In genomic region chr9:5511476-5511875, GRCh38 we compare ENCODE assay signal across 14 cellular contexts. TPM values are rescaled to one million over a fixed set of nuclear protein-coding genes. Genes with fewer than 3 reads are reported as not detected.
A peak's percentile ranks its signal among the peaks of the same experiment; 100 is the strongest.
DNase-seq lines count a peak whose midpoint lies in the region; ATAC-seq and TF ChIP-seq lines count a peak whose summit lies in the region.
"Had no signal": no experiment of that assay in that cellular context is flagged by ENCODE, and none has a peak within 500 bp of the region (broad histone marks: within the 10 kb centered on the region; RNA-seq: fewer than 3 reads in every experiment).

No MANE protein-coding gene starts in this region.

- peaks cover 47% of the 10 kb centered on the region for H3K4me1 Mint-ChIP-seq in activated T-helper 17 cell treated with anti-CD3 and anti-CD28 coated beads, Interleukin-2, amount 50 U/mL, for 72 hours
- H3K4me1 Mint-ChIP-seq in naive thymus-derived CD4-positive, alpha-beta T cell, result peaks cover 16 to 59% (median 17%) of the 10 kb centered on the region in 7 donors

- H3K27me3 ChIP-seq in right atrium auricular region (no peaks in the 10 kb centered on the region), Karpas-422 (ENCODE audit: low read length) (no peaks in the 10 kb centered on the region)
- no peaks in the 10 kb centered on the region for H3K27me3 ChIP-seq in naive thymus-derived CD4-positive, alpha-beta T cell (ENCODE audit: control insufficient read depth in 2 of 2, insufficient read depth in 2 of 2, low read length in 2 of 2)

- H3K79me2 ChIP-seq in Karpas-422 (ENCODE audit: low read length), result peaks cover 9% of the 10 kb centered on the region; the same call in 1 of the 2 replicates

- H3K36me3 ChIP-seq in right atrium auricular region (no peaks in the 10 kb centered on the region), Karpas-422 (ENCODE audit: insufficient read depth, low read length) (peaks cover 5% of the 10 kb centered on the region; the same call in 1 of the 2 replicates)
- H3K36me3 ChIP-seq in naive thymus-derived CD4-positive, alpha-beta T cell (ENCODE audit: control insufficient read depth in 2 of 3, insufficient read depth in 3 of 3, low read length in 3 of 3), result no peaks in the 10 kb centered on the region

- intact Hi-C loops in naive thymus-derived CD4-positive, alpha-beta T cell (cut with micrococcal nuclease), result loop anchor here (1.0 to 5.0 kb wide), 5 partner anchors 8 to 53 kb away; no protein-coding TSS in a partner anchor

- H3K9me3 ChIP-seq in right atrium auricular region (no peaks in the 10 kb centered on the region), Karpas-422 (ENCODE audit: low read length) (no peaks in the 10 kb centered on the region)
- no peaks in the 10 kb centered on the region for H3K9me3 ChIP-seq in naive thymus-derived CD4-positive, alpha-beta T cell (ENCODE audit: control insufficient read depth in 2 of 3, low read length in 3 of 3)

- TF ChIP-seq CTCF in AG04449 (IDR thresholded peaks at IDR 0.05; ENCODE audit: insufficient read depth, low read length, missing control alignments) (no peak), right atrium auricular region (IDR thresholded peaks at IDR 0.05) (no peak), GM20000 (IDR thresholded peaks at IDR 0.05; ENCODE audit: extremely low read depth, missing control alignments) (no peak)

- no peaks in the 10 kb centered on the region for H3K27me3 Mint-ChIP-seq in activated T-helper 17 cell treated with anti-CD3 and anti-CD28 coated beads, Interleukin-2, amount 50 U/mL, for 72 hours
- H3K27me3 Mint-ChIP-seq in naive thymus-derived CD4-positive, alpha-beta T cell, result no peaks in the 10 kb centered on the region

- H3K4me1 ChIP-seq in right atrium auricular region, result peaks cover 0 to 52% of the 10 kb centered on the region in 2 donors
- H3K4me1 ChIP-seq in naive thymus-derived CD4-positive, alpha-beta T cell (ENCODE audit: control insufficient read depth in 2 of 2, insufficient read depth in 2 of 2, low read length in 2 of 2), result peaks cover 0 to 8% of the 10 kb centered on the region in 2 donors
- H3K4me1 ChIP-seq in Karpas-422 (ENCODE audit: low read length), result peaks cover 5% of the 10 kb centered on the region

- H3K9me3 Mint-ChIP-seq in activated T-helper 17 cell treated with anti-CD3 and anti-CD28 coated beads, Interleukin-2, amount 50 U/mL, for 72 hours, result peaks cover 3% of the 10 kb centered on the region
- peaks cover 0 to 8% (median 0%) of the 10 kb centered on the region in 11 donors for H3K9me3 Mint-ChIP-seq in naive thymus-derived CD4-positive, alpha-beta T cell

- no peaks in the 10 kb centered on the region for H3K9me2 ChIP-seq in Karpas-422 (replicated peaks; ENCODE audit: insufficient read depth, low read length)

- H2AFZ ChIP-seq in Karpas-422 (ENCODE audit: low read length), result no peak overlapping the region

- H3K9ac ChIP-seq in Karpas-422 (ENCODE audit: low read length), result no peak overlapping the region

- peak overlapping the region; percentile 86 for H3K4me3 Mint-ChIP-seq in activated T-helper 17 cell treated with anti-CD3 and anti-CD28 coated beads, Interleukin-2, amount 50 U/mL, for 72 hours
- peak overlapping the region in 2 of 10 donors; percentile 77 to 91 for H3K4me3 Mint-ChIP-seq in naive thymus-derived CD4-positive, alpha-beta T cell

- no peak for ATAC-seq in activated T-helper 17 cell treated with anti-CD3 and anti-CD28 coated beads, Interleukin-2, amount 50 U/mL, for 72 hours (replicated peaks)
- ATAC-seq in naive thymus-derived CD4-positive, alpha-beta T cell, result no peak
- ATAC-seq: HCT116, Panc1 had no signal

- no peaks in the 10 kb centered on the region for H3K36me3 Mint-ChIP-seq in activated T-helper 17 cell treated with anti-CD3 and anti-CD28 coated beads, Interleukin-2, amount 50 U/mL, for 72 hours (ENCODE audit: low read depth)
- peaks cover 0 to 38% (median 0%) of the 10 kb centered on the region in 5 donors for H3K36me3 Mint-ChIP-seq in naive thymus-derived CD4-positive, alpha-beta T cell

- H4K20me1 ChIP-seq in Karpas-422 (ENCODE audit: insufficient read depth, low read depth, low read length), result no peaks in the 10 kb centered on the region

- POLR2A ChIA-PET in AG04449 (lab: Yijun Ruan, JAX), result interaction anchor here (0.7 to 2.9 kb wide), 5 partner anchors 17 to 117 kb away, joined by 3 to 11 read pairs (median 5); partner anchors contain the start of genes CD274, PLGRKT and RIC1
- POLR2A ChIA-PET in naive thymus-derived CD4-positive, alpha-beta T cell (lab: Charles Lee), result interaction anchor here (0.6 to 1.3 kb wide), 3 partner anchors 48 to 743 kb away, joined by 3 to 4 read pairs (median 3); no protein-coding TSS in a partner anchor

- peak overlapping the region; percentile 64 for H3K4me3 ChIP-seq in AG04449 (ENCODE audit: low read depth, low read length)
- peak overlapping the region in 1 of 2 donors; percentile 38 for H3K4me3 ChIP-seq in right atrium auricular region
- H3K4me3 ChIP-seq in naive thymus-derived CD4-positive, alpha-beta T cell (ENCODE audit: low read length), result no peak overlapping the region
- no peak overlapping the region for H3K4me3 ChIP-seq in Karpas-422 (ENCODE audit: low read length)
- H3K4me3 ChIP-seq: lung had no signal

- peak overlapping the region; percentile 72 to 80 for H3K27ac ChIP-seq in right atrium auricular region
- H3K27ac ChIP-seq in naive thymus-derived CD4-positive, alpha-beta T cell (ENCODE audit: low read depth, low read length), result no peak overlapping the region
- H3K27ac ChIP-seq in Karpas-422 (ENCODE audit: low read length), result no peak overlapping the region

- CTCF ChIA-PET in AG04449 (lab: Yijun Ruan, JAX), result interaction anchor here (1.1 to 1.6 kb wide), 5 partner anchors 22 to 79 kb away, joined by 3 to 5 read pairs (median 5); partner anchors contain the start of gene CD274
- CTCF ChIA-PET in naive thymus-derived CD4-positive, alpha-beta T cell (lab: Charles Lee), result no interaction called here

- H3K4me2 ChIP-seq in Karpas-422 (ENCODE audit: low read depth, low read length, poor library complexity, severe bottlenecking), result no peak overlapping the region

- DNase-seq in AG04449 (ENCODE audit: low read depth, low spot score), result no peak
- peak; percentile 23 for DNase-seq in ELR (ENCODE audit: low read depth)
- no peak for DNase-seq in right atrium auricular region (ENCODE audit: low spot score)
- no peak for DNase-seq in epidermal melanocyte (ENCODE audit: insufficient read length, low spot score)
- no peak for DNase-seq in GM20000 (ENCODE audit: low spot score)
- DNase-seq in naive thymus-derived CD4-positive, alpha-beta T cell, result no peak
- DNase-seq in Karpas-422, result no peak
- DNase-seq: activated CD4-positive, CD25-positive, alpha-beta regulatory T cell treated with anti-CD3 and anti-CD28 coated beads, Interleukin-2, amount 50 U/mL, for 72 hours; amygdala; NCI-H146 had no signal

- peak overlapping the region; percentile 94 for H3K27ac Mint-ChIP-seq in activated T-helper 17 cell treated with anti-CD3 and anti-CD28 coated beads, Interleukin-2, amount 50 U/mL, for 72 hours
- peak overlapping the region in 2 of 9 donors; percentile 59 to 97 for H3K27ac Mint-ChIP-seq in naive thymus-derived CD4-positive, alpha-beta T cell

RNA-seq across cellular contexts. Expression of gene PDCD1LG2, which starts 1.1 kb away (rescaled TPM):
- total RNA-seq in activated T-helper 17 cell treated with anti-CD3 and anti-CD28 coated beads, Interleukin-2, amount 50 U/mL, for 72 hours, result 1 to 10 TPM; 1.2 to 1.5 TPM
- 1 to 10 TPM; 2.2 to 2.9 TPM for total RNA-seq in right atrium auricular region
- total RNA-seq in naive thymus-derived CD4-positive, alpha-beta T cell, result 1 to 10 TPM in 1 of 5 experiments, under 1 TPM in 4; 0.16 to 7.4 (median 0.32) TPM
- polyA plus RNA-seq in naive thymus-derived CD4-positive, alpha-beta T cell, result not detected
- not detected in 2 replicates for total RNA-seq in Karpas-422 (2014; rRNA removed; shearing (Covaris generic); ENCODE audit: low replicate concordance)

Comparison
In these comparisons a context has a peak if more than half of its experiments do, and no peak if none do; other contexts are left out.
1. H3K27ac ChIP-seq: peak in right atrium auricular region (2 of 2); none in naive thymus-derived CD4-positive, alpha-beta T cell (single experiment) and Karpas-422 (single experiment).